In the genomic region with DNA sequence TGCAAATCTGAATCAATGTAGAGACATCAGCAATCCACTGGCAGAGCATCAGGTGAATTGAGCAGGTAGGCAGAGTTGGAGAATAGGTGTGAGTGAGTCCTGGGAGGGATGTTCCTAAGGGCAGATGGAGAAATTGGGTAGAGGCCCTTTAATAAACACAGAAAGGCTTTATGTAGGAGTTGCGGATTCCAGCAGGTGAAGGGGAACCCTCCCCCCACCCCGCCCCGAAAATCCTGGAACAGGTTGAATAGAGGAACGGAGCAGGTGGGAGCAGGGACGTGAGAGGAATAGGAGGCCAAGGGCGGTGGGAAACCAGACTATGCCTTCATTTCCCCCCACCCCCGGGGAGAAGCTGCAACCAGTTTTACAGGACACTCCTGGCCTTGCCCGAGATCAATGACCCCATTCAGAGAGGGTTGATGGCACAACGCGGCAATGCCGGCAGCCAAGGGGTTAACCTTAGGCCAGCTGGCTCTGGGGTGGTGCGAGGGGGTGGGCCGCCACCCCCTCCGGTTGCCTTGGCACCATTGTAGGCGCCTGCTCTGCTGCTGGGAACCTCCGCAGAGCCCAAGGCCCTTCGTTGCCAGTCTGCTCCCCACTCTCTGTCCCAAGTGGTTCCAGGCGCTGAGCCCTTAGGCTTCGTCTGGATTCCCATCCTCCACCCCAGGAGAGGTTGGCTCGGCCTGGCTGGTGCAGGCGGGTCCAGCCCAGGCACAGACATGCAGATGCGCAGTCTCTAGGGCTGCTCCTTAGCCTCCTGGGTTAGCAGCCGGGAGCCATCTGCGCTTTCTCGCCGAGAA, we compare ENCODE assay signal across 10 cellular contexts. TPM values are rescaled to one million over a fixed set of nuclear protein-coding genes. Genes with fewer than 3 reads are reported as not detected.
DNase-seq lines count a peak whose midpoint lies in the region; ATAC-seq, FAIRE-seq and TF ChIP-seq lines count a peak whose summit lies in the region.
"Had no signal": no experiment of that assay in that cellular context is flagged by ENCODE, and none has a peak within 500 bp of the region (broad histone marks: within the 10 kb centered on the region; RNA-seq: fewer than 3 reads in every experiment).

No MANE protein-coding gene starts in this region.

- TF ChIP-seq POLR2A in esophagus squamous epithelium (IDR thresholded peaks at IDR 0.05) (no peak), H54 (IDR thresholded peaks at IDR 0.05; ENCODE audit: low read depth, low read length) (no peak)

- H3K27ac ChIP-seq in ACC112 (ENCODE audit: low read depth, low read length), result no peak overlapping the region
- H3K27ac ChIP-seq in esophagus squamous epithelium, result peak overlapping the region in 3 of 4 donors; percentile 57 to 70 (median 67)

- H3K27me3 Mint-ChIP-seq in naive thymus-derived CD8-positive, alpha-beta T cell, result peaks cover 12 to 34% (median 34%) of the 10 kb centered on the region in 5 donors

- FAIRE-seq in H54 (lab: Jason Lieb, UNC), result no peak
- FAIRE-seq: GM18507 had no signal

- WGBS in esophagus squamous epithelium, 2 donors, result 0 to 10% methylated on average over 9 to 10 of the region's 26 CpGs

- H2AFZ ChIP-seq in ACC112 (ENCODE audit: low read length, unreplicated experiment), result no peak overlapping the region

- no peak overlapping the region for H3K27ac Mint-ChIP-seq in naive thymus-derived CD8-positive, alpha-beta T cell

- DNase-seq in HAP-1 (ENCODE audit: low spot score in 2 of 2) (peak; percentile 12 to 57), RPMI7951 (ENCODE audit: low read depth) (peak; percentile 45), esophagus squamous epithelium (lab: John Stamatoyannopoulos, UW) (no peak), H54 (ENCODE audit: insufficient read length, low spot score) (no peak)
- DNase-seq in naive thymus-derived CD8-positive, alpha-beta T cell, result peak in 1 of 10 donors; percentile 29

- H3K27me3 ChIP-seq in ACC112 (ENCODE audit: insufficient read depth, low read length), result peaks cover 42% of the 10 kb centered on the region
- peaks cover 3% of the 10 kb centered on the region; the same call in 1 of the 2 replicates for H3K27me3 ChIP-seq in HAP-1 (ENCODE audit: low read depth)
- H3K27me3 ChIP-seq in esophagus squamous epithelium, result peaks cover 0 to 39% (median 0%) of the 10 kb centered on the region in 4 donors

- intact Hi-C loops in esophagus squamous epithelium (cut with DNase I), result no loop called here

- H3K36me3 ChIP-seq in ACC112 (ENCODE audit: insufficient read depth, low read length), result no peaks in the 10 kb centered on the region
- H3K36me3 ChIP-seq in HAP-1 (replicated peaks), result no peaks in the 10 kb centered on the region
- H3K36me3 ChIP-seq in esophagus squamous epithelium, result no peaks in the 10 kb centered on the region

- no peaks in the 10 kb centered on the region for H3K36me3 Mint-ChIP-seq in naive thymus-derived CD8-positive, alpha-beta T cell

- no peaks in the 10 kb centered on the region for H3K79me2 ChIP-seq in ACC112 (ENCODE audit: control insufficient read depth, insufficient read depth, low read length, unreplicated experiment)

- POLR2A ChIA-PET in naive thymus-derived CD8-positive, alpha-beta T cell (lab: Charles Lee), result interaction anchor here (0.9 to 3.1 kb wide), 3 partner anchors 20 to 89 kb away, joined by 5 to 28 read pairs (median 5); no protein-coding TSS in a partner anchor

- no peak for TF ChIP-seq CTCF in esophagus squamous epithelium (IDR thresholded peaks at IDR 0.05)

- peaks cover 8 to 22% (median 17%) of the 10 kb centered on the region in 4 donors for H3K4me1 Mint-ChIP-seq in naive thymus-derived CD8-positive, alpha-beta T cell

- ATAC-seq in naive thymus-derived CD8-positive, alpha-beta T cell, result peak; percentile 41 to 43
- ATAC-seq in HG02885 (IDR thresholded peaks at IDR 0.05; ENCODE audit: poor library complexity, unreplicated experiment), result no peak
- no peak for ATAC-seq in GM21423 (IDR thresholded peaks at IDR 0.05; ENCODE audit: unreplicated experiment)

- in situ Hi-C loops in HAP-1 (cut with MboI; ENCODE audit: low sequenced_read_pairs), result no loop called here

- H3K4me3 Mint-ChIP-seq in naive thymus-derived CD8-positive, alpha-beta T cell, result peak overlapping the region; percentile 33 to 66 (median 52)

- peaks cover 4% of the 10 kb centered on the region for H3K4me1 ChIP-seq in ACC112 (ENCODE audit: control insufficient read depth, insufficient read depth, low read length, unreplicated experiment)
- H3K4me1 ChIP-seq in HAP-1, result no peaks in the 10 kb centered on the region
- H3K4me1 ChIP-seq in esophagus squamous epithelium, result peaks cover 19 to 27% (median 24%) of the 10 kb centered on the region in 3 donors

- H3K9me3 Mint-ChIP-seq in naive thymus-derived CD8-positive, alpha-beta T cell, result no peaks in the 10 kb centered on the region

- H3K4me3 ChIP-seq in ACC112 (ENCODE audit: low read depth, low read length), result peak overlapping the region; percentile 53
- H3K4me3 ChIP-seq in HAP-1, result no peak overlapping the region
- H3K4me3 ChIP-seq in esophagus squamous epithelium, result peak overlapping the region; percentile 23 to 69 (median 48)

- H3K9me3 ChIP-seq in HAP-1 (no peaks in the 10 kb centered on the region), esophagus squamous epithelium (no peaks in the 10 kb centered on the region)

RNA-seq across cellular contexts. Expression of gene RUNDC3A, which starts 0.8 kb away (rescaled TPM):
- 0.12 TPM in 1 of 2 replicates, not detected in the other for total RNA-seq in RPMI7951 (2014; rRNA removed; shearing (Covaris generic))
- 1 to 10 TPM in 2 of 4 donors, under 1 TPM in 2; 0.23 to 1.1 (median 0.81) TPM for total RNA-seq in esophagus squamous epithelium
- total RNA-seq in naive thymus-derived CD8-positive, alpha-beta T cell, result not detected
- polyA plus RNA-seq in naive thymus-derived CD8-positive, alpha-beta T cell, result not detected

RNA-seq across cellular contexts. Expression of gene SLC25A39, which starts 17.0 kb away (rescaled TPM):
- total RNA-seq in RPMI7951 (2014; rRNA removed; shearing (Covaris generic)), result 85.1 and 87.4 TPM in 2 replicates
- total RNA-seq in esophagus squamous epithelium, result 100 to 1,000 TPM in 2 of 4 donors, 10 to 100 TPM in 2; 93.2 to 148 (median 107) TPM
- 10 to 100 TPM; 94.9 to 98.8 TPM for total RNA-seq in naive thymus-derived CD8-positive, alpha-beta T cell
- 100 to 1,000 TPM; 133 to 176 (median 162) TPM for polyA plus RNA-seq in naive thymus-derived CD8-positive, alpha-beta T cell

RNA-seq across cellular contexts. Expression of gene GRN, which starts 37.5 kb away (rescaled TPM):
- total RNA-seq in RPMI7951 (2014; rRNA removed; shearing (Covaris generic)), result 156 and 202 TPM in 2 replicates
- 1,000 to 10,000 TPM in 1 of 4 donors, 100 to 1,000 TPM in 3; 428 to 1,204 (median 642) TPM for total RNA-seq in esophagus squamous epithelium
- total RNA-seq in naive thymus-derived CD8-positive, alpha-beta T cell, result 10 to 100 TPM; 27.5 to 33.5 TPM
- 10 to 100 TPM; 24.8 to 43.7 (median 41.6) TPM for polyA plus RNA-seq in naive thymus-derived CD8-positive, alpha-beta T cell

RNA-seq across cellular contexts. Expression of gene SLC4A1, which starts 39.7 kb away (rescaled TPM):
- not detected in 2 replicates for total RNA-seq in RPMI7951 (2014; rRNA removed; shearing (Covaris generic))
- total RNA-seq in esophagus squamous epithelium, result not detected
- not detected for total RNA-seq in naive thymus-derived CD8-positive, alpha-beta T cell
- polyA plus RNA-seq in naive thymus-derived CD8-positive, alpha-beta T cell, result not detected
- total RNA-seq: dermis microvascular lymphatic vessel endothelial cell had no signal

RNA-seq across cellular contexts. Expression of gene FAM171A2, which starts 56.1 kb away (rescaled TPM):
- total RNA-seq in RPMI7951 (2014; rRNA removed; shearing (Covaris generic)), result 1.1 and 1.9 TPM in 2 replicates
- total RNA-seq in esophagus squamous epithelium, result 10 to 100 TPM in 1 of 4 donors, 1 to 10 TPM in 2, under 1 TPM in 1; 0.35 to 17.4 (median 3.2) TPM
- total RNA-seq in naive thymus-derived CD8-positive, alpha-beta T cell, result 1 to 10 TPM; 1.3 to 1.5 TPM
- polyA plus RNA-seq in naive thymus-derived CD8-positive, alpha-beta T cell, result under 1 TPM; 0.08 to 0.33 (median 0.10) TPM

Comparison
In these comparisons a context has a peak if more than half of its experiments do, and no peak if none do; other contexts are left out.
1. DNase-seq: peak in HAP-1 (2 of 2) and RPMI7951 (single experiment); none in esophagus squamous epithelium (single experiment) and H54 (single experiment).
2. ATAC-seq: peak in naive thymus-derived CD8-positive, alpha-beta T cell (2 of 2); none in HG02885 (single experiment) and GM21423 (single experiment).